Comparison of ENCODE assay signal across 1 cellular context in genomic region chr10:80520661-80521488, GRCh38.
TF ChIP-seq lines count a peak whose summit lies in the region.

No MANE protein-coding gene starts in this region.

TF ChIP-seq in IMR-90, 13 proteins besides CTCF, POLR2A, EP300 and RAD21:
- no peak for TF ChIP-seq SMC3 (IDR thresholded peaks at IDR 0.05; ENCODE audit: low read depth, low read length)
- no peak for TF ChIP-seq ELK1 (IDR thresholded peaks at IDR 0.05; ENCODE audit: borderline replicate concordance, low read depth, low read length)
- no peak for TF ChIP-seq NFE2L2 (IDR thresholded peaks at IDR 0.05; ENCODE audit: low read depth, low read length)
- no peak for TF ChIP-seq RFX5 (IDR thresholded peaks at IDR 0.05; ENCODE audit: low read depth, low read length)
- TF ChIP-seq FOS (IDR thresholded peaks at IDR 0.05; ENCODE audit: low read depth, low read length) = no peak
- TF ChIP-seq USF2 (IDR thresholded peaks at IDR 0.05; ENCODE audit: low read depth, low read length) = no peak
- no peak for TF ChIP-seq MXI1 (IDR thresholded peaks at IDR 0.05; ENCODE audit: borderline replicate concordance, low read depth, low read length)
- no peak for TF ChIP-seq RCOR1 (IDR thresholded peaks at IDR 0.05; ENCODE audit: insufficient replicate concordance, low read length)
- no peak for TF ChIP-seq CHD1 (IDR thresholded peaks at IDR 0.05; ENCODE audit: low read depth, low read length)
- no peak for TF ChIP-seq CEBPB (IDR thresholded peaks at IDR 0.05; ENCODE audit: low read depth, low read length)
- TF ChIP-seq MAFK (IDR thresholded peaks at IDR 0.05; ENCODE audit: low read depth, low read length) = no peak
- TF ChIP-seq BHLHE40 (IDR thresholded peaks at IDR 0.05; ENCODE audit: low read depth, low read length) = no peak
- no peak for TF ChIP-seq MAZ (IDR thresholded peaks at IDR 0.05; ENCODE audit: borderline replicate concordance, low read depth, low read length)
TF ChIP-seq in IMR-90: peak in this region for 0.
